8 cellular contexts compared by ENCODE assay signal in genomic region chr19:1591421-1592022, GRCh38. TPM values are rescaled to one million over a fixed set of nuclear protein-coding genes. Genes with fewer than 3 reads are reported as not detected.
A peak's percentile ranks its signal among the peaks of the same experiment; 100 is the strongest.
DNase-seq lines count a peak whose midpoint lies in the region; ATAC-seq, FAIRE-seq and TF ChIP-seq lines count a peak whose summit lies in the region.

No MANE protein-coding gene starts in this region.

- H2AFZ ChIP-seq in keratinocyte (ENCODE audit: control insufficient read depth, low read length) = no peak overlapping the region

- H3K9me2 ChIP-seq in DOHH2 (replicated peaks; ENCODE audit: control insufficient read depth, low read length) = no peaks in the 10 kb centered on the region

- DNase-seq in NAMALWA (ENCODE audit: low spot score) = peak; percentile 41
- DNase-seq in activated naive CD8-positive, alpha-beta T cell treated with anti-CD3 and anti-CD28 coated beads, Interleukin-2, amount 10 ng/mL, durations not matched to agents 7 days and 5 days = no peak
- DNase-seq in keratinocyte (ENCODE audit: low read depth, low spot score) = no peak
- DNase-seq in GM12891 (ENCODE audit: insufficient read length, low spot score) = no peak
- DNase-seq in KG1 (lab: John Stamatoyannopoulos, UW) = no peak
- DNase-seq in CD1c-positive myeloid dendritic cell (ENCODE audit: extremely low spot score) = no peak

- H3K9ac ChIP-seq in keratinocyte (ENCODE audit: control insufficient read depth, extremely low read depth, insufficient read depth, low read length) (peak overlapping the region; percentile 98), stomach smooth muscle (ENCODE audit: low read length in 2 of 2) (peak overlapping the region; percentile 84 to 86)

- peaks cover 3% of the 10 kb centered on the region for H3K36me3 Mint-ChIP-seq in activated naive CD8-positive, alpha-beta T cell treated with anti-CD3 and anti-CD28 coated beads, Interleukin-2, amount 10 ng/mL, durations not matched to agents 7 days and 5 days

- no peaks in the 10 kb centered on the region for H3K9me3 Mint-ChIP-seq in activated naive CD8-positive, alpha-beta T cell treated with anti-CD3 and anti-CD28 coated beads, Interleukin-2, amount 10 ng/mL, durations not matched to agents 7 days and 5 days

- peaks cover 8% of the 10 kb centered on the region for H3F3A ChIP-seq in DOHH2 (ENCODE audit: control insufficient read depth, insufficient read depth)

- H4K20me1 ChIP-seq in DOHH2 (ENCODE audit: control insufficient read depth, insufficient read depth, low read depth, low read length) = peaks cover 8% of the 10 kb centered on the region; the same call in 1 of the 2 replicates
- H4K20me1 ChIP-seq in keratinocyte (ENCODE audit: control insufficient read depth, extremely low read depth, insufficient read depth, low read length) = peaks cover 4% of the 10 kb centered on the region

- peaks cover 44% of the 10 kb centered on the region for H3K36me3 ChIP-seq in DOHH2 (ENCODE audit: control insufficient read depth, low read length)
- H3K36me3 ChIP-seq in keratinocyte (ENCODE audit: control insufficient read depth in 2 of 2, extremely low read depth in 1 of 2, insufficient read depth in 2 of 2, low read length in 2 of 2) = peaks cover 0 to 4% of the 10 kb centered on the region in 2 experiments
- H3K36me3 ChIP-seq in stomach smooth muscle (ENCODE audit: control insufficient read depth in 2 of 2, insufficient read depth in 2 of 2, low read length in 2 of 2) = peaks cover 0 to 5% of the 10 kb centered on the region in 2 donors

- H3K79me2 ChIP-seq in DOHH2 (ENCODE audit: control insufficient read depth, low read length) (peaks cover 57% of the 10 kb centered on the region), keratinocyte (ENCODE audit: control insufficient read depth, insufficient read depth, low read length) (peaks cover 34% of the 10 kb centered on the region)

- no peak; the same call in 1 of the 2 replicates for TF ChIP-seq POLR2A in GM12891 (IDR thresholded peaks at IDR 0.05; ENCODE audit: low read depth, low read length)

- POLR2A ChIA-PET in activated naive CD8-positive, alpha-beta T cell treated with anti-CD3 and anti-CD28 coated beads, Interleukin-2, amount 10 ng/mL, durations not matched to agents 7 days and 5 days (lab: Charles Lee) = interaction anchor here (0.7 to 1.7 kb wide), 6 partner anchors 10 to 81 kb away, joined by 3 to 13 read pairs (median 4); partner anchors contain the start of genes MEX3D and UQCR11

- no peak for FAIRE-seq in keratinocyte (lab: Jason Lieb, UNC)
- FAIRE-seq in GM12891 (lab: Jason Lieb, UNC) = no peak

- H3K27me3 ChIP-seq in DOHH2 (ENCODE audit: control insufficient read depth, low read length) = no peaks in the 10 kb centered on the region
- no peaks in the 10 kb centered on the region for H3K27me3 ChIP-seq in keratinocyte (ENCODE audit: control insufficient read depth, extremely low read depth, insufficient read depth, low read length)
- H3K27me3 ChIP-seq in stomach smooth muscle (ENCODE audit: control insufficient read depth in 1 of 2, insufficient read depth in 2 of 2, low read length in 2 of 2) = no peaks in the 10 kb centered on the region

- H3K27me3 Mint-ChIP-seq in activated naive CD8-positive, alpha-beta T cell treated with anti-CD3 and anti-CD28 coated beads, Interleukin-2, amount 10 ng/mL, durations not matched to agents 7 days and 5 days = no peaks in the 10 kb centered on the region

- TF ChIP-seq CTCF in DOHH2 (IDR thresholded peaks at IDR 0.05; ENCODE audit: low read depth, low read length, poor library complexity, severe bottlenecking) = no peak
- TF ChIP-seq CTCF in keratinocyte (optimal IDR thresholded peaks at IDR 0.05 in 1 of 3, IDR thresholded peaks at IDR 0.05 in 1 of 3, conservative IDR thresholded peaks at IDR 0.05 in 1 of 3; ENCODE audit: extremely low read depth in 1 of 3, insufficient read depth in 2 of 3, low read length in 3 of 3) = no peak

- dilution Hi-C loops in keratinocyte (cut with MboI; ENCODE audit: extremely low pct_ligation_motif_present, low sequenced_read_pairs) = no loop called here

- peak overlapping the region; percentile 95 for H3K4me3 Mint-ChIP-seq in activated naive CD8-positive, alpha-beta T cell treated with anti-CD3 and anti-CD28 coated beads, Interleukin-2, amount 10 ng/mL, durations not matched to agents 7 days and 5 days

- H3K27ac ChIP-seq in DOHH2 (ENCODE audit: low read depth, low read length) (peak overlapping the region; percentile 85), keratinocyte (ENCODE audit: control insufficient read depth, insufficient read depth, low read length) (peak overlapping the region; percentile 89), stomach smooth muscle (ENCODE audit: low read length) (peak overlapping the region; percentile 69)

- H3K27ac Mint-ChIP-seq in activated naive CD8-positive, alpha-beta T cell treated with anti-CD3 and anti-CD28 coated beads, Interleukin-2, amount 10 ng/mL, durations not matched to agents 7 days and 5 days = peak overlapping the region; percentile 93

- H3K4me2 ChIP-seq in DOHH2 (ENCODE audit: low read length) (peak overlapping the region; percentile 88), keratinocyte (ENCODE audit: control insufficient read depth, extremely low read depth, insufficient read depth, low read depth, low read length) (peak overlapping the region; percentile 95)

- H3K9me1 ChIP-seq in keratinocyte (ENCODE audit: control insufficient read depth, extremely low read depth, insufficient read depth, low read length) = peaks cover 3% of the 10 kb centered on the region

- H3K4me3 ChIP-seq in DOHH2 (ENCODE audit: low read length) (peak overlapping the region; percentile 87), keratinocyte (ENCODE audit: control insufficient read depth in 2 of 3, extremely low read depth in 1 of 3, insufficient read depth in 2 of 3, low read depth in 1 of 3, low read length in 3 of 3) (peak overlapping the region; percentile 94 to 96 (median 94)), stomach smooth muscle (ENCODE audit: low read length in 2 of 2) (peak overlapping the region; percentile 81 to 92)

- H3K4me1 ChIP-seq in DOHH2 (ENCODE audit: control insufficient read depth, low read length) (peaks cover 22% of the 10 kb centered on the region), keratinocyte (ENCODE audit: control insufficient read depth, extremely low read depth, insufficient read depth, low read length) (peaks cover 37% of the 10 kb centered on the region), stomach smooth muscle (ENCODE audit: control insufficient read depth, insufficient read depth, low read length) (peaks cover 23% of the 10 kb centered on the region)

- H3K4me1 Mint-ChIP-seq in activated naive CD8-positive, alpha-beta T cell treated with anti-CD3 and anti-CD28 coated beads, Interleukin-2, amount 10 ng/mL, durations not matched to agents 7 days and 5 days = peaks cover 16% of the 10 kb centered on the region

- H3K9me3 ChIP-seq in DOHH2 (ENCODE audit: control insufficient read depth, insufficient read depth, low read length) (no peaks in the 10 kb centered on the region), keratinocyte (ENCODE audit: control insufficient read depth, low read depth, low read length) (no peaks in the 10 kb centered on the region), stomach smooth muscle (ENCODE audit: control insufficient read depth in 2 of 2, low read length in 2 of 2) (no peaks in the 10 kb centered on the region)

- ATAC-seq in activated naive CD8-positive, alpha-beta T cell treated with anti-CD3 and anti-CD28 coated beads, Interleukin-2, amount 10 ng/mL, durations not matched to agents 7 days and 5 days (ENCODE audit: low read depth) = no peak

TF ChIP-seq in GM12891, 5 proteins besides CTCF, POLR2A, EP300 and RAD21 (continues in another document):
- no peak for TF ChIP-seq POU2F2 (IDR thresholded peaks at IDR 0.05; ENCODE audit: low read depth, low read length)
- no peak for TF ChIP-seq PAX5 (IDR thresholded peaks at IDR 0.05; ENCODE audit: insufficient read depth, low read length, severe bottlenecking)
- no peak for TF ChIP-seq SPI1 (IDR thresholded peaks at IDR 0.05; ENCODE audit: low read depth, low read length)
- no peak for TF ChIP-seq TAF1 (IDR thresholded peaks at IDR 0.05; ENCODE audit: low read depth, low read length)

RNA-seq across cellular contexts. Expression of gene MBD3, which starts 1.1 kb away (rescaled TPM):
- total RNA-seq in activated naive CD8-positive, alpha-beta T cell treated with anti-CD3 and anti-CD28 coated beads, Interleukin-2, amount 10 ng/mL, durations not matched to agents 7 days and 5 days = 10 to 100 TPM; 68.9 to 72.7 TPM
- 16.6 to 27.4 TPM (median 21.9 TPM) in 3 replicates for polyA plus RNA-seq in keratinocyte
- 6.5 TPM for polyA plus RNA-seq in keratinocyte (2011; ENCODE audit: low read depth)
- polyA plus RNA-seq in keratinocyte (2011; cell fraction: cytosol; rRNA removed) = 14.2 and 35.0 TPM in 2 replicates
- 39.6 and 62.3 TPM in 2 replicates for polyA plus RNA-seq in keratinocyte (2011; cell fraction: nucleus; rRNA removed)
- 23.8 and 42.8 TPM in 2 replicates for polyA plus RNA-seq in keratinocyte (2012; ENCODE audit: low replicate concordance)
- 25.1 to 33.3 TPM (median 28.8 TPM) in 3 replicates for polyA minus RNA-seq in keratinocyte
- polyA minus RNA-seq in keratinocyte (2011; cell fraction: cytosol; rRNA and poly(A)+ RNA removed) = 57.6 TPM
- polyA minus RNA-seq in keratinocyte (2011; cell fraction: nucleus; rRNA and poly(A)+ RNA removed) = 27.7 and 31.1 TPM in 2 replicates
- polyA plus RNA-seq in GM12891 (2012; ENCODE audit: low read depth, missing spikeins) = 38.8 TPM

RNA-seq across cellular contexts. Expression of gene UQCR11, which starts 13.7 kb away (rescaled TPM):
- 100 to 1,000 TPM; 176 to 181 TPM for total RNA-seq in activated naive CD8-positive, alpha-beta T cell treated with anti-CD3 and anti-CD28 coated beads, Interleukin-2, amount 10 ng/mL, durations not matched to agents 7 days and 5 days
- 136 to 468 TPM (median 327 TPM) in 3 replicates for polyA plus RNA-seq in keratinocyte
- 107 TPM for polyA plus RNA-seq in keratinocyte (2011; ENCODE audit: low read depth)
- 146 and 279 TPM in 2 replicates for polyA plus RNA-seq in keratinocyte (2011; cell fraction: cytosol; rRNA removed)
- 57.5 and 79.4 TPM in 2 replicates for polyA plus RNA-seq in keratinocyte (2011; cell fraction: nucleus; rRNA removed)
- 199 and 273 TPM in 2 replicates for polyA plus RNA-seq in keratinocyte (2012; ENCODE audit: low replicate concordance)
- 22.0 to 29.1 TPM (median 25.4 TPM) in 3 replicates for polyA minus RNA-seq in keratinocyte
- polyA minus RNA-seq in keratinocyte (2011; cell fraction: cytosol; rRNA and poly(A)+ RNA removed) = 57.4 TPM
- polyA minus RNA-seq in keratinocyte (2011; cell fraction: nucleus; rRNA and poly(A)+ RNA removed) = 14.8 and 16.8 TPM in 2 replicates
- 202 TPM for polyA plus RNA-seq in GM12891 (2012; ENCODE audit: low read depth, missing spikeins)

RNA-seq across cellular contexts. Expression of gene MEX3D, which starts 23.4 kb away (rescaled TPM):
- 1 to 10 TPM; 7.0 to 7.8 TPM for total RNA-seq in activated naive CD8-positive, alpha-beta T cell treated with anti-CD3 and anti-CD28 coated beads, Interleukin-2, amount 10 ng/mL, durations not matched to agents 7 days and 5 days
- polyA plus RNA-seq in keratinocyte = 3.9 to 6.3 TPM (median 5.9 TPM) in 3 replicates
- 0.82 TPM for polyA plus RNA-seq in keratinocyte (2011; ENCODE audit: low read depth)
- polyA plus RNA-seq in keratinocyte (2011; cell fraction: cytosol; rRNA removed) = 2.8 and 6.7 TPM in 2 replicates
- polyA plus RNA-seq in keratinocyte (2011; cell fraction: nucleus; rRNA removed) = 2.0 and 5.1 TPM in 2 replicates
- 3.2 and 10.4 TPM in 2 replicates for polyA plus RNA-seq in keratinocyte (2012; ENCODE audit: low replicate concordance)
- 1.5 to 4.2 TPM (median 3.1 TPM) in 3 replicates for polyA minus RNA-seq in keratinocyte
- 73.3 TPM for polyA minus RNA-seq in keratinocyte (2011; cell fraction: cytosol; rRNA and poly(A)+ RNA removed)
- 9.2 and 12.7 TPM in 2 replicates for polyA minus RNA-seq in keratinocyte (2011; cell fraction: nucleus; rRNA and poly(A)+ RNA removed)
- polyA plus RNA-seq in GM12891 (2012; ENCODE audit: low read depth, missing spikeins) = 1.0 TPM
